22 cellular contexts compared by ENCODE assay signal in genomic region chr10:60334991-60335390, GRCh38. TPM values are rescaled to one million over a fixed set of nuclear protein-coding genes. Genes with fewer than 3 reads are reported as not detected.
DNase-seq lines count a peak whose midpoint lies in the region; ATAC-seq, FAIRE-seq and TF ChIP-seq lines count a peak whose summit lies in the region.
"Had no signal": no experiment of that assay in that cellular context is flagged by ENCODE, and none has a peak within 500 bp of the region (broad histone marks: within the 10 kb centered on the region; RNA-seq: fewer than 3 reads in every experiment).

No MANE protein-coding gene starts in this region.

- H3K4me1 Mint-ChIP-seq in mesothelial cell of epicardium (peaks cover 41% of the 10 kb centered on the region), Caco-2 (ENCODE audit: low read depth, unreplicated experiment) (peaks cover 16% of the 10 kb centered on the region)

- FAIRE-seq in RCC 7860 (lab: Jason Lieb, UNC) = no peak
- FAIRE-seq: A204.1 had no signal

- peaks cover 5% of the 10 kb centered on the region for H3K36me3 Mint-ChIP-seq in mesothelial cell of epicardium
- H3K36me3 Mint-ChIP-seq in Caco-2 (ENCODE audit: insufficient read depth, unreplicated experiment) = no peaks in the 10 kb centered on the region
- H3K36me3 Mint-ChIP-seq: CD8-positive, alpha-beta T cell had no signal

- no TSS peak for BruUV-seq in Caco-2 (replicated peaks; lab: Mats Ljungman, UMichigan)

- H3K27ac Mint-ChIP-seq in mesothelial cell of epicardium (peak overlapping the region; percentile 75), Caco-2 (ENCODE audit: unreplicated experiment) (no peak overlapping the region)
- H3K27ac Mint-ChIP-seq: CD8-positive, alpha-beta T cell; GM23338; HFFc6 had no signal

- no peaks in the 10 kb centered on the region for H3K27me3 ChIP-seq in BJ (ENCODE audit: control insufficient read depth, insufficient read depth, low read length)
- H3K27me3 ChIP-seq in adipocyte (replicated peaks; ENCODE audit: control insufficient read depth, insufficient read depth, low read length) = no peaks in the 10 kb centered on the region
- H3K27me3 ChIP-seq in Caco-2 (replicated peaks; ENCODE audit: control insufficient read depth, insufficient read depth, low read length) = no peaks in the 10 kb centered on the region
- H3K27me3 ChIP-seq: MG63, SJSA1 had no signal

- intact Hi-C loops in Caco-2 (cut with micrococcal nuclease; ENCODE audit: unreplicated experiment) = loop anchor here (1.0 to 10.0 kb wide), 3 partner anchors 97 to 230 kb away; no protein-coding TSS in a partner anchor

- H3K9me3 Mint-ChIP-seq in mesothelial cell of epicardium = peaks cover 6% of the 10 kb centered on the region
- no peaks in the 10 kb centered on the region for H3K9me3 Mint-ChIP-seq in Caco-2 (ENCODE audit: unreplicated experiment)
- H3K9me3 Mint-ChIP-seq: CD8-positive, alpha-beta T cell; GM23338; HFFc6 had no signal

- DNase-seq in BJ (ENCODE audit: low read depth) (peak; percentile 29), adipocyte (ENCODE audit: low read depth) (peak; percentile 42), dedifferentiated amniotic fluid mesenchymal stem cell (ENCODE audit: extremely low spot score) (peak; percentile 29), mesothelial cell of epicardium (ENCODE audit: low spot score in 2 of 2, unreplicated experiment in 2 of 2) (no peak), Caco-2 (no peak), GOT3 (lab: John Stamatoyannopoulos, UW) (no peak), RCC 7860 (ENCODE audit: low spot score) (no peak)
- DNase-seq: CD8-positive, alpha-beta T cell; DMS79 treated with DMSO at 0.1 percent for 48 hours; IMR-90; KG1; MG63; NCI-H2029; NCI-H524 treated with DMSO at 0.1 percent for 48 hours; NCI-H774; Right ventricle myocardium superior had no signal

- no peaks in the 10 kb centered on the region for H3K36me3 ChIP-seq in BJ (ENCODE audit: control insufficient read depth, insufficient read depth, low read length)
- no peaks in the 10 kb centered on the region for H3K36me3 ChIP-seq in adipocyte (ENCODE audit: control insufficient read depth, insufficient read depth, low read length, severe bottlenecking)
- no peaks in the 10 kb centered on the region for H3K36me3 ChIP-seq in Caco-2 (ENCODE audit: control insufficient read depth, insufficient read depth, low read length)
- H3K36me3 ChIP-seq: HAP-1, MG63, SJSA1 had no signal

- POLR2A ChIA-PET in BJ (lab: Charles Lee) (interaction anchor here (0.6 kb wide), 1 partner anchor 91 kb away, joined by 4 read pairs; no protein-coding TSS in a partner anchor), Caco-2 (lab: Charles Lee) (no interaction called here)

- ATAC-seq in HG02571 (IDR thresholded peaks at IDR 0.05; ENCODE audit: unreplicated experiment) = no peak
- ATAC-seq: CD8-positive, alpha-beta T cell had no signal

- TF ChIP-seq CTCF in BJ (IDR thresholded peaks at IDR 0.05; ENCODE audit: insufficient read depth, low read depth, low read length) (no peak), mesothelial cell of epicardium (IDR thresholded peaks at IDR 0.05; ENCODE audit: unreplicated experiment) (no peak), Caco-2 (IDR thresholded peaks at IDR 0.05; ENCODE audit: insufficient read depth in 1 of 2, low read depth in 1 of 2, low read length in 1 of 2, severe bottlenecking in 1 of 2, unreplicated experiment in 1 of 2) (no peak)

- H3K4me1 ChIP-seq in adipocyte (ENCODE audit: control insufficient read depth, insufficient read depth, low read length) = no peaks in the 10 kb centered on the region
- H3K4me1 ChIP-seq in Caco-2 = 0 out of 2 replicates have a peak, but pooled peaks cover 5% of the 10 kb centered on the region
- H3K4me1 ChIP-seq: SJSA1 had no signal

- CTCF ChIA-PET in BJ (lab: Yijun Ruan, JAX) (interaction anchor here (1.1 to 1.6 kb wide), 3 partner anchors 10 to 36 kb away, joined by 4 to 5 read pairs (median 5); no protein-coding TSS in a partner anchor), Caco-2 (lab: Charles Lee) (interaction anchor here (0.6 to 1.3 kb wide), 7 partner anchors 15 to 818 kb away, joined by 3 to 7 read pairs (median 3); no protein-coding TSS in a partner anchor)

- no peaks in the 10 kb centered on the region for H3K9me3 ChIP-seq in adipocyte (ENCODE audit: control insufficient read depth, low read length)
- no peaks in the 10 kb centered on the region for H3K9me3 ChIP-seq in Caco-2
- H3K9me3 ChIP-seq: HAP-1, MG63, SJSA1 had no signal

- no peak overlapping the region for H3K9ac ChIP-seq in adipocyte (ENCODE audit: low read length)

- H3K27me3 Mint-ChIP-seq in mesothelial cell of epicardium (ENCODE audit: low read depth) (no peaks in the 10 kb centered on the region), Caco-2 (ENCODE audit: insufficient read depth, unreplicated experiment) (no peaks in the 10 kb centered on the region)

- H3K4me3 Mint-ChIP-seq in mesothelial cell of epicardium = no peak overlapping the region
- H3K4me3 Mint-ChIP-seq in Caco-2 (ENCODE audit: unreplicated experiment) = no peak overlapping the region
- H3K4me3 Mint-ChIP-seq: CD8-positive, alpha-beta T cell; GM23338; HFFc6 had no signal

- no peak overlapping the region for H3K4me3 ChIP-seq in BJ (ENCODE audit: low read depth, low read length)
- no peak overlapping the region for H3K4me3 ChIP-seq in adipocyte (ENCODE audit: low read length)
- H3K4me3 ChIP-seq in Caco-2 (ENCODE audit: low read depth, low read length) = no peak overlapping the region
- H3K4me3 ChIP-seq: GM23338, HAP-1, MG63, SJSA1 had no signal

RNA-seq across cellular contexts. Expression of gene ANK3, which starts 54.7 kb away (rescaled TPM):
- polyA plus RNA-seq in BJ (2011; rRNA removed) = 0.09 and 0.13 TPM in 2 replicates
- 0.21 TPM in 1 of 2 replicates, not detected in the other for polyA minus RNA-seq in BJ (2011; rRNA and poly(A)+ RNA removed)
- total RNA-seq in mesothelial cell of epicardium = 242 to 270 TPM (median 243 TPM) in 3 replicates
- total RNA-seq in Caco-2 (2022) = 46.7 and 52.3 TPM in 2 replicates
- total RNA-seq: HFFc6 had no signal

Comparison
In these comparisons a context has a peak if more than half of its experiments do, and no peak if none do; other contexts are left out.
1. DNase-seq: peak in BJ (single experiment), adipocyte (single experiment) and dedifferentiated amniotic fluid mesenchymal stem cell (single experiment); none in mesothelial cell of epicardium (0 of 2), Caco-2 (0 of 2), GOT3 (single experiment) and RCC 7860 (single experiment).